ENCODE assay signal across 11 cellular contexts in the genomic region with DNA sequence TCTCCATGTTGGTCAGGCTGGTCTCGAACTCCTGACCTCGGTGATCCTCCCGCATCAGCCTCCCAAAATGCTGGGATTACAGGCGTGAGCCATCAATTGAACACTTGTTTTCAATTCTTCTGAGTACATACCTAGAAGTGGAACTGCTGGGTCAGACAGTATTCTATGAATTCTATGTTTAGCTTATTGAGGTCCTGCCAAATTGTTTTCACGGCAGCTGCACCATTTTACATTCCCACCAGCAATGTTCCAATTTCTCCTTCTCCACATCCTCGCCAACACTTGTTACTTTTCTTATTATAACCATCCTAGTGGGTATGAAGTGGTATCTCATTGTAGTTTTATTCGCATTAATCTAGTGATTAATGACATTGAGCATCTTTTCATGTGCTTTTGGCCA. TPM values are rescaled to one million over a fixed set of nuclear protein-coding genes. Genes with fewer than 3 reads are reported as not detected.
DNase-seq lines count a peak whose midpoint lies in the region; ATAC-seq and TF ChIP-seq lines count a peak whose summit lies in the region.
"Had no signal": no experiment of that assay in that cellular context is flagged by ENCODE, and none has a peak within 500 bp of the region (broad histone marks: within the 10 kb centered on the region; RNA-seq: fewer than 3 reads in every experiment).

No MANE protein-coding gene starts in this region.

- no peaks in the 10 kb centered on the region for H3K27me3 Mint-ChIP-seq in activated naive CD4-positive, alpha-beta T cell treated with anti-CD3 and anti-CD28 coated beads for 36 hours (ENCODE audit: low read depth)
- H3K27me3 Mint-ChIP-seq in activated B cell treated with CpG ODN at 0.5 μM for 24 hours (no peaks in the 10 kb centered on the region), immature natural killer cell (ENCODE audit: low read depth in 3 of 3) (peaks cover 0 to 3% (median 1%) of the 10 kb centered on the region in 3 donors)

- peak overlapping the region; percentile 90 for H3K27ac Mint-ChIP-seq in activated naive CD4-positive, alpha-beta T cell treated with anti-CD3 and anti-CD28 coated beads for 36 hours
- H3K27ac Mint-ChIP-seq in activated B cell treated with CpG ODN at 0.5 μM for 24 hours (peak overlapping the region; percentile 96), immature natural killer cell (peak overlapping the region in 4 of 6 donors; percentile 29 to 81 (median 62))

- no peak for DNase-seq in activated naive CD4-positive, alpha-beta T cell treated with anti-CD3 and anti-CD28 coated beads for 36 hours
- no peak for DNase-seq in activated naive CD4-positive, alpha-beta T cell treated with anti-CD3 and anti-CD28 coated beads, Interleukin-2, amount 50 U/mL, for 16 hours
- DNase-seq in activated B cell treated with CpG ODN at 0.5 μM for 24 hours = no peak
- DNase-seq in immature natural killer cell = no peak
- DNase-seq in SIG-M5 (lab: John Stamatoyannopoulos, UW) = no peak
- DNase-seq in HCEC 1CT = no peak
- no peak for DNase-seq in omental fat pad (ENCODE audit: low spot score)
- DNase-seq: GOT3, NCI-H1092, NCI-H226, NCI-H526 treated with DMSO at 0.1 percent for 48 hours had no signal

- no peak for TF ChIP-seq CTCF in activated B cell treated with CpG ODN at 0.5 μM for 24 hours (IDR thresholded peaks at IDR 0.05)
- no peak for TF ChIP-seq CTCF in omental fat pad (IDR thresholded peaks at IDR 0.05)

- H3K36me3 Mint-ChIP-seq in activated naive CD4-positive, alpha-beta T cell treated with anti-CD3 and anti-CD28 coated beads for 36 hours (ENCODE audit: low read depth) = peaks cover 4% of the 10 kb centered on the region
- H3K36me3 Mint-ChIP-seq in activated B cell treated with CpG ODN at 0.5 μM for 24 hours (ENCODE audit: low read depth) = no peaks in the 10 kb centered on the region
- peaks cover 0 to 4% (median 0%) of the 10 kb centered on the region in 3 donors for H3K36me3 Mint-ChIP-seq in immature natural killer cell

- no peak overlapping the region for H3K4me3 Mint-ChIP-seq in activated naive CD4-positive, alpha-beta T cell treated with anti-CD3 and anti-CD28 coated beads for 36 hours
- H3K4me3 Mint-ChIP-seq in activated B cell treated with CpG ODN at 0.5 μM for 24 hours (no peak overlapping the region), immature natural killer cell (peak overlapping the region in 1 of 5 donors; percentile 47)

- CTCF ChIA-PET in activated naive CD4-positive, alpha-beta T cell treated with anti-CD3 and anti-CD28 coated beads for 36 hours (lab: Charles Lee) = no interaction called here
- CTCF ChIA-PET in activated B cell treated with CpG ODN at 0.5 μM for 24 hours (lab: Charles Lee) = interaction anchor here (2.0 kb wide), 1 partner anchor 68 kb away, joined by 7 read pairs; no protein-coding TSS in a partner anchor

- ATAC-seq in activated B cell treated with CpG ODN at 0.5 μM for 24 hours (ENCODE audit: low read depth) = no peak
- no peak for ATAC-seq in omental fat pad (ENCODE audit: low FRiP score)

- intact Hi-C loops in activated naive CD4-positive, alpha-beta T cell treated with anti-CD3 and anti-CD28 coated beads for 36 hours (cut with micrococcal nuclease) = no loop called here
- intact Hi-C loops in activated B cell treated with CpG ODN at 0.5 μM for 24 hours (cut with micrococcal nuclease) = loop anchor here (5.0 kb wide), 1 partner anchor 49 kb away; the partner anchor contains the start of gene PTP4A2

- H3K4me1 Mint-ChIP-seq in activated naive CD4-positive, alpha-beta T cell treated with anti-CD3 and anti-CD28 coated beads for 36 hours (ENCODE audit: low read depth) = peaks cover 38% of the 10 kb centered on the region
- peaks cover 28% of the 10 kb centered on the region for H3K4me1 Mint-ChIP-seq in activated B cell treated with CpG ODN at 0.5 μM for 24 hours
- peaks cover 23 to 26% of the 10 kb centered on the region in 2 donors for H3K4me1 Mint-ChIP-seq in immature natural killer cell

- no peaks in the 10 kb centered on the region for H3K9me3 Mint-ChIP-seq in activated naive CD4-positive, alpha-beta T cell treated with anti-CD3 and anti-CD28 coated beads for 36 hours
- H3K9me3 Mint-ChIP-seq in activated B cell treated with CpG ODN at 0.5 μM for 24 hours (no peaks in the 10 kb centered on the region), immature natural killer cell (no peaks in the 10 kb centered on the region)

- POLR2A ChIA-PET in activated B cell treated with CpG ODN at 0.5 μM for 24 hours (lab: Charles Lee) = interaction anchor here (0.7 to 1.2 kb wide), 3 partner anchors 9 to 103 kb away, joined by 3 to 6 read pairs (median 4); no protein-coding TSS in a partner anchor

RNA-seq across cellular contexts. Expression of gene PTP4A2, which starts 49.9 kb away (rescaled TPM):
- 100 to 1,000 TPM; 240 to 263 TPM for total RNA-seq in activated naive CD4-positive, alpha-beta T cell treated with anti-CD3 and anti-CD28 coated beads for 36 hours
- 249 and 275 TPM in 2 replicates for total RNA-seq in activated B cell treated with CpG ODN at 0.5 μM for 24 hours
- polyA plus RNA-seq in immature natural killer cell = 100 to 1,000 TPM; 300 to 552 (median 460) TPM
- 100 to 1,000 TPM; 216 to 385 (median 283) TPM for total RNA-seq in omental fat pad
